In the genomic region with DNA sequence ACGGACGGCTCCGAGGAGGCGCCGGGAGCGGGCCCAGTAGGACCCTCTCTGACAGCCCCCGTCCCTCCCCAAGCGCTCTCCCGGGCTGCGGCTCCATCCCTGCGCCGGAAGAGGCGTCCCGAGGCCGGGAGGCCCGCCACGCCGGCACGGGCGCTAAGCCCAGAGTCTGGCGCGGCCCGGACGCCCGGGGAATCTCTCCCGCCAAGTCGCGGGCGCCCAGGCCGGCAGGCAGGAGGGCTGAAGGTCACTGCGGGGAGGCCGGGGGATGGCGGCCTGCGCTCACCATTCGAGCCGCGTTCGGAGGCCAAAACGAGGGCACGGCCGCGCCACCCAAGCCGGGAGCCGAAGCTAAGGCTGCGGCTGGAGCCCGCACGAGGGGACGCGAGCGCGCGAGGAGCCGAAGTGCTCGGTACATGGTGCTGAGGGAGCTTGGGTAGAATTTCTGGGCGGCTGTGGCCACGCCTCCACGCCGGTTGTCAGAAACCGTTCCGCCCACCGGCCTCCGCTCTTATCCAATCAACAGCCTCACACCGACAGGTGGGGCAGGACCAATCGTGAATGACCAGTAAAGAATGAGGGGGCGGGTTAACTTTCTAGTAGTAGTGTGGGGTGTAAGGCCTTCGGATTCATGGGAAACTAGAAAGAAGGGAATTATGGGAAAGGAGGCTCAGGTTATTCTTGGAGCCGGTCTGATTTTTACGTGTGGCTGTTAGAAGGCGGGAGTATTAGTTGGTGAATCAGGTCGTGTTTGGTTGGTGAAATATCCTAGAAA, we compare ENCODE assay signal across 8 cellular contexts. TPM values are rescaled to one million over a fixed set of nuclear protein-coding genes. Genes with fewer than 3 reads are reported as not detected.
DNase-seq lines count a peak whose midpoint lies in the region; ATAC-seq, FAIRE-seq and TF ChIP-seq lines count a peak whose summit lies in the region.

Gene FH (minus strand): TSS at position 448 of the 772 bp plus-strand sequence. CDS start 33 bp downstream, at position 415.

- no peak for TF ChIP-seq RAD21 in H1 (IDR thresholded peaks at IDR 0.05 in 1 of 2, conservative IDR thresholded peaks at IDR 0.05 in 1 of 2; ENCODE audit: low read depth in 2 of 2, low read length in 2 of 2)

- H3K56ac ChIP-seq in H1 (replicated peaks; ENCODE audit: insufficient read length, low read depth, low read length): no peak within 1 kb of the TSS

- H3K79me1 ChIP-seq in H1 (ENCODE audit: low read depth, low read length): peaks cover 2% of the 10 kb centered on the region; the same call in 1 of the 2 replicates

- CTCF ChIA-PET in H1 (lab: Charles Lee; ENCODE audit: partially characterized antibody): interaction anchor here (0.6 to 1.8 kb wide), 4 partner anchors 17 to 632 kb away, joined by 3 to 5 read pairs (median 4); no protein-coding TSS in a partner anchor

- peak; percentile 83 for FAIRE-seq in H1 (lab: Jason Lieb, UNC)

- H4K8ac ChIP-seq in H1 (ENCODE audit: extremely low read depth, insufficient read depth, low read length): peak within 1 kb of the TSS; percentile 80

- H4K5ac ChIP-seq in H1 (ENCODE audit: insufficient read length, low read depth, low read length): peak within 1 kb of the TSS; percentile 69

- peak; percentile 98 for DNase-seq in COLO668 (lab: John Stamatoyannopoulos, UW; ENCODE audit: unreplicated experiment)
- peak; percentile 99 for DNase-seq in HT1080 (ENCODE audit: low read depth)
- DNase-seq in NOMO-1 treated with DMSO at 0.1 percent for 48 hours (lab: John Stamatoyannopoulos, UW; ENCODE audit: unreplicated experiment): peak; percentile 97
- peak; percentile 85 to 89 for DNase-seq in activated CD8-positive, alpha-beta memory T cell treated with anti-CD3 and anti-CD28 coated beads for 4 hours (ENCODE audit: low read depth in 2 of 2)
- peak; percentile 75 to 88 for DNase-seq in H1 (ENCODE audit: low read depth in 1 of 2, low spot score in 2 of 2)
- DNase-seq in memory B cell (ENCODE audit: low spot score in 2 of 2): peak; percentile 87 to 90
- peak; percentile 81 for DNase-seq in stimulated activated CD8-positive, alpha-beta memory T cell treated with anti-CD3 and anti-CD28 coated beads, Interleukin-12 subunit alpha, Interleukin-12 subunit beta, amount 100 ng/mL, for 24 hours (ENCODE audit: extremely low read depth)

- peaks cover 5% of the 10 kb centered on the region for H3K36me3 Mint-ChIP-seq in memory B cell

- no peak within 1 kb of the TSS for H2BK15ac ChIP-seq in H1 (ENCODE audit: low read length)

- no peaks in the 10 kb centered on the region for H3K9me3 ChIP-seq in H1 (ENCODE audit: insufficient read depth in 2 of 2, low read depth in 1 of 2, low read length in 1 of 2)

- WGBS in H1 (ENCODE audit: extremely low coverage in 1 of 2, insufficient coverage in 1 of 2, insufficient read length in 1 of 2, insufficient replicate concordance in 2 of 2, low coverage in 1 of 2, low lambda C conversion rate in 2 of 2, missing lambda C conversion rate in 1 of 2), 2 experiments: 1% methylated on average over 48 of the region's 70 CpGs; no CpG with 5 or more reads in 1 of the 2 experiments

- H3K4me3 ChIP-seq in H1 (ENCODE audit: extremely low read depth in 1 of 4, insufficient read depth in 2 of 4, low read depth in 3 of 4, low read length in 4 of 4): peak within 1 kb of the TSS; percentile 77 to 90 (median 84)

- peaks cover 4% of the 10 kb centered on the region for H3K4me1 Mint-ChIP-seq in memory B cell

- H3K27ac ChIP-seq in H1 (ENCODE audit: low read depth, low read length): 0 out of 2 replicates have a peak within 1 kb of the TSS, but pooled peaks have one; percentile 27

- no peak within 1 kb of the TSS for H2AK5ac ChIP-seq in H1 (ENCODE audit: low read depth, low read length)

- 0 out of 3 replicates have a peak, but pooled peaks of 1 of the 2 experiments have one; percentile 33 for TF ChIP-seq POLR2A in H1 (IDR thresholded peaks at IDR 0.05; ENCODE audit: control extremely low read depth in 1 of 2, low read depth in 2 of 2, low read length in 2 of 2)

- peak within 1 kb of the TSS; percentile 33 to 92 (median 53); a peak in 6 of 7 replicates for H3K9ac ChIP-seq in H1 (replicated peaks in 1 of 4; ENCODE audit: extremely low read depth in 1 of 4, low read depth in 3 of 4, low read length in 3 of 4)

- no peak within 1 kb of the TSS for H2BK12ac ChIP-seq in H1 (ENCODE audit: low read depth, low read length)

- no peaks in the 10 kb centered on the region for H3K27me3 ChIP-seq in H1 (replicated peaks in 1 of 4; ENCODE audit: control insufficient read depth in 3 of 4, extremely low read depth in 1 of 4, insufficient read depth in 3 of 4, low read length in 3 of 4)

- peak within 1 kb of the TSS; percentile 60; the same call in 1 of the 2 replicates for H2BK5ac ChIP-seq in H1 (ENCODE audit: low read depth, low read length)

- no peak within 1 kb of the TSS for H3K23ac ChIP-seq in H1 (ENCODE audit: insufficient read length)

- peak within 1 kb of the TSS; percentile 43 for H2AFZ ChIP-seq in H1 (ENCODE audit: low read length)

- no peaks in the 10 kb centered on the region for H3K23me2 ChIP-seq in H1 (ENCODE audit: low read depth, low read length)

- TF ChIP-seq CTCF in H1 (IDR thresholded peaks at IDR 0.05; ENCODE audit: control extremely low read depth in 1 of 3, insufficient read depth in 1 of 3, low read depth in 1 of 3, low read length in 3 of 3): no peak

- POLR2A ChIA-PET in H1 (lab: Charles Lee; ENCODE audit: partially characterized antibody): interaction anchor here (0.6 kb wide), 3 partner anchors 65 to 325 kb away, joined by 3 to 6 read pairs (median 4); no protein-coding TSS in a partner anchor

- H3K27me3 Mint-ChIP-seq in memory B cell: no peaks in the 10 kb centered on the region

- peak within 1 kb of the TSS; percentile 74 for H4K91ac ChIP-seq in H1 (replicated peaks; ENCODE audit: insufficient read length, low read length)

- no peak within 1 kb of the TSS for H2BK120ac ChIP-seq in H1 (replicated peaks; ENCODE audit: low read depth, low read length)

- H3K4me1 ChIP-seq in H1 (replicated peaks in 1 of 4; ENCODE audit: control insufficient read depth in 3 of 4, insufficient read depth in 4 of 4, low read length in 3 of 4): peaks cover 0 to 2% (median 0%) of the 10 kb centered on the region in 4 experiments; a peak in 1 of 7 replicates

- no peak for TF ChIP-seq EP300 in H1 (IDR thresholded peaks at IDR 0.05; ENCODE audit: borderline replicate concordance in 1 of 2, low read depth in 2 of 2, low read length in 2 of 2)

- H3K27ac Mint-ChIP-seq in memory B cell: peak within 1 kb of the TSS; percentile 75

- no peaks in the 10 kb centered on the region for H3K9me3 Mint-ChIP-seq in memory B cell

- H4K20me1 ChIP-seq in H1 (replicated peaks in 1 of 2; ENCODE audit: control insufficient read depth in 1 of 2, insufficient read depth in 2 of 2, low read length in 2 of 2): no peaks in the 10 kb centered on the region

- no peak within 1 kb of the TSS for H3K4ac ChIP-seq in H1 (replicated peaks; ENCODE audit: insufficient read length, low read depth, low read length)

- peaks cover 0 to 4% (median 0%) of the 10 kb centered on the region in 4 experiments; a peak in 2 of 8 replicates for H3K36me3 ChIP-seq in H1 (ENCODE audit: control insufficient read depth in 2 of 4, insufficient read depth in 4 of 4, low read length in 3 of 4)

- peak within 1 kb of the TSS; percentile 61 to 78 for H3K4me2 ChIP-seq in H1 (ENCODE audit: insufficient read depth in 1 of 2, low read depth in 2 of 2, low read length in 2 of 2)

- no peak within 1 kb of the TSS for H2BK20ac ChIP-seq in H1 (ENCODE audit: low read length)

- ATAC-seq in GM21360 (IDR thresholded peaks at IDR 0.05; ENCODE audit: unreplicated experiment) (peak; percentile 98), memory B cell (ENCODE audit: low read depth) (peak; percentile 95)

- no peak within 1 kb of the TSS for H3K14ac ChIP-seq in H1 (ENCODE audit: insufficient read length)

- peak within 1 kb of the TSS; percentile 85 for H3K4me3 Mint-ChIP-seq in memory B cell

- peak within 1 kb of the TSS; percentile 11; the same call in 1 of the 2 replicates for H3K18ac ChIP-seq in H1 (ENCODE audit: extremely low read depth, low read length)

- peaks cover 0 to 36% of the 10 kb centered on the region in 2 experiments; a peak in 3 of 4 replicates for H3K79me2 ChIP-seq in H1 (ENCODE audit: control insufficient read depth in 1 of 2, insufficient read depth in 2 of 2, low read length in 2 of 2)

TF ChIP-seq in H1, 55 proteins besides CTCF, POLR2A, EP300 and RAD21 (continues in another document):
- peak in 1 of 2 experiments; percentile 78; a peak in 3 of 4 replicates for TF ChIP-seq SIN3A (conservative IDR thresholded peaks at IDR 0.05 in 1 of 2, IDR thresholded peaks at IDR 0.05 in 1 of 2; ENCODE audit: low read depth in 1 of 2, low read length in 2 of 2)
- TF ChIP-seq, protein P1, sequence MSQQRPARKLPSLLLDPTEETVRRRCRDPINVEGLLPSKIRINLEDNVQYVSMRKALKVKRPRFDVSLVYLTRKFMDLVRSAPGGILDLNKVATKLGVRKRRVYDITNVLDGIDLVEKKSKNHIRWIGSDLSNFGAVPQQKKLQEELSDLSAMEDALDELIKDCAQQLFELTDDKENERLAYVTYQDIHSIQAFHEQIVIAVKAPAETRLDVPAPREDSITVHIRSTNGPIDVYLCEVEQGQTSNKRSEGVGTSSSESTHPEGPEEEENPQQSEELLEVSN (IDR thresholded peaks at IDR 0.05): peak; percentile 44; the same call in 1 of the 2 replicates
- TF ChIP-seq BACH1 (IDR thresholded peaks at IDR 0.05; ENCODE audit: low read length): peak; percentile 53; the same call in 1 of the 2 replicates
- no peak for TF ChIP-seq SAP30 (IDR thresholded peaks at IDR 0.05; ENCODE audit: insufficient read depth, insufficient replicate concordance, low read length)

RNA-seq across cellular contexts. Expression of gene FH, which starts in this region (rescaled TPM):
- total RNA-seq in HT1080 (2014; rRNA removed; shearing (Covaris generic)): 97.8 and 101 TPM in 2 replicates
- 90.6 and 97.2 TPM in 2 replicates for polyA plus RNA-seq in HT1080 (2015; cell fraction: cytosol; rRNA removed)
- polyA plus RNA-seq in HT1080 (2015; cell fraction: nucleus; rRNA removed): 106 and 112 TPM in 2 replicates
- 80.5 and 81.9 TPM in 2 replicates for total RNA-seq in H1 (2021; fragmentation: NEBNext Ultra II Directional; extraction: Animal tissue kit (Norgen Biotek cat#: 25700))
- polyA plus RNA-seq in H1 (2011; rRNA removed): 28.1 and 45.0 TPM in 2 replicates
- 50.3 TPM for polyA plus RNA-seq in H1 (2011; cell fraction: cytosol; rRNA removed)
- polyA plus RNA-seq in H1 (2011; cell fraction: nucleus; rRNA removed): 29.3 TPM
- polyA plus RNA-seq in H1 (2012, experiment 1 of 2): 77.7 to 99.0 TPM (median 80.9 TPM) in 4 replicates
- 23.2 TPM for polyA plus RNA-seq in H1 (2012, experiment 2 of 2)
- 55.0 TPM for polyA plus RNA-seq in H1 (2013, experiment 1 of 2)
- polyA plus RNA-seq in H1 (2013, experiment 2 of 2): 53.9 TPM
- polyA minus RNA-seq in H1 (2011; rRNA and poly(A)+ RNA removed): 42.8 and 61.8 TPM in 2 replicates
- polyA minus RNA-seq in H1 (2011; cell fraction: cytosol; rRNA and poly(A)+ RNA removed): 29.6 TPM
- 33.5 TPM for polyA minus RNA-seq in H1 (2011; cell fraction: nucleus; rRNA and poly(A)+ RNA removed)

Comparison
In these comparisons a context has a peak if more than half of its experiments do, and no peak if none do; other contexts are left out.
1. Peak in every context shown above with its lines: DNase-seq, ATAC-seq, H3K4me3 ChIP-seq and H3K27ac ChIP-seq.